In the genomic region with DNA sequence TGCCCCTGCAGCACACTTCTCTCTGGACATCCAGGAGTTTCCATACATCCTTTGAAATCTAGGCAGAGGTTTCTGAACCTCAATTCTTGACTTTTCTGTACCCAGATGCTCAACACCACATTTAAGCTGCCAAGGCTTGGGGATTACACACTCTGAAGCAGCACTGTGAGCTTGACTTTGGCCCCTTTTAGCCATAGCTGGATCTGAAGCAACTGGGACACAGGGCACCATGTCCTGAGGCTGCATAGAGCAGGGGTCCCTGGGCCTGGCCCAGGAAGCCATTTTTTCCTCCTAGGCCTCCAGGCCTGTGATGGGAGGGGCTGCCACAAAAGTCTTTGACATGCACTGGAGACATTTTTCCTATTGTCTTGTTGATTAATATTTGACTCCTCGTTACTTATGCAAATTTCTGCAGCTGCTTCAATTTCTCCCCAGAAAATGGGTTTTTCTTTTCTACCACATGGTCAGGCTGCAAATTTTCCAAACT, we compare ENCODE assay signal across 31 cellular contexts.
"Had no signal": no experiment of that assay in that cellular context is flagged by ENCODE, and none has a peak within 500 bp of the region (broad histone marks: within the 10 kb centered on the region; RNA-seq: fewer than 3 reads in every experiment).

No MANE protein-coding gene starts in this region.

- H3K4me3 ChIP-seq: neural progenitor cell, pancreas, prostate gland, right atrium auricular region, skin epidermis, smooth muscle cell, spleen, suprapubic skin, thoracic aorta, thyroid gland, tibial nerve, upper lobe of left lung, vagina had no signal

- H3K27me3 Mint-ChIP-seq: naive thymus-derived CD4-positive, alpha-beta T cell; stimulated activated memory B cell treated with anti-CD40 and anti-IgM and Interleukin-4, amounts not matched to agents 10 μg/mL and 1 μg/mL and 100 μg/mL, for 72 hours; stimulated activated naive CD8-positive, alpha-beta T cell treated with anti-CD3 and anti-CD28 coated beads, Interleukin-15, amount 100 ng/mL, for 72 hours had no signal

- H3K36me3 Mint-ChIP-seq: stimulated activated memory B cell treated with anti-CD40 and anti-IgM and Interleukin-4, amounts not matched to agents 10 μg/mL and 1 μg/mL and 100 μg/mL, for 72 hours had no signal

- H3K27me3 ChIP-seq: neural progenitor cell, pancreas, right atrium auricular region, spleen, suprapubic skin, thyroid gland, tibial nerve, upper lobe of left lung, vagina had no signal

- H3K27ac Mint-ChIP-seq: naive thymus-derived CD4-positive, alpha-beta T cell; natural killer cell; nephron; neural progenitor cell; stimulated activated memory B cell treated with anti-CD40 and anti-IgM and Interleukin-4, amounts not matched to agents 10 μg/mL and 1 μg/mL and 100 μg/mL, for 72 hours; stimulated activated naive CD8-positive, alpha-beta T cell treated with anti-CD3 and anti-CD28 coated beads, Interleukin-15, amount 100 ng/mL, for 72 hours had no signal

- H3K4me1 Mint-ChIP-seq: naive thymus-derived CD4-positive, alpha-beta T cell; natural killer cell; nephron; stimulated activated memory B cell treated with anti-CD40 and anti-IgM and Interleukin-4, amounts not matched to agents 10 μg/mL and 1 μg/mL and 100 μg/mL, for 72 hours; stimulated activated naive CD8-positive, alpha-beta T cell treated with anti-CD3 and anti-CD28 coated beads, Interleukin-15, amount 100 ng/mL, for 72 hours had no signal

- H2AFZ ChIP-seq: neural progenitor cell had no signal

- FAIRE-seq: pancreas, urothelium cell line had no signal

- H3K9ac ChIP-seq: neural progenitor cell had no signal

- DNase-seq: naive thymus-derived CD4-positive, alpha-beta T cell; natural killer cell; occipital lobe; pancreas; retina; spleen; stimulated activated CD4-positive, alpha-beta T cell treated with anti-CD3 and anti-CD28 coated beads, Interleukin-12 subunit alpha, Interleukin-12 subunit beta, amount 100 ng/mL, for 4 hours; stimulated activated CD4-positive, alpha-beta T cell treated with anti-CD3 and anti-CD28 coated beads, Interleukin-1b, Interleukin-23, amount 100 ng/mL, for 48 hours; stimulated activated CD4-positive, alpha-beta T cell treated with anti-CD3 and anti-CD28 coated beads, Interleukin-4, amount 100 ng/mL, for 1 hour; stimulated activated CD4-positive, alpha-beta T cell treated with anti-CD3 and anti-CD28 coated beads, Interleukin-4, amount 100 ng/mL, for 4 hours; stimulated activated CD8-positive, alpha-beta memory T cell treated with anti-CD3 and anti-CD28 coated beads, Interleukin-4, amount 100 ng/mL, for 48 hours; stimulated activated naive CD4-positive, alpha-beta T cell; stimulated activated naive CD8-positive, alpha-beta T cell treated with anti-CD3 and anti-CD28 coated beads, Interleukin-15, amount 100 ng/mL, for 72 hours; stimulated activated naive CD8-positive, alpha-beta T cell treated with anti-CD3 and anti-CD28 coated beads, Interleukin-15, Interleukin-2, amounts not matched to agents 100 U/mL and 50 U/mL, for 24 hours; substantia nigra; thyroid gland; trophoblast cell; upper lobe of left lung had no signal

- ATAC-seq: naive thymus-derived CD4-positive, alpha-beta T cell; natural killer cell; pancreas; sciatic nerve; stimulated activated memory B cell treated with anti-CD40 and anti-IgM and Interleukin-4, amounts not matched to agents 10 μg/mL and 1 μg/mL and 100 μg/mL, for 72 hours; stimulated activated naive CD8-positive, alpha-beta T cell treated with anti-CD3 and anti-CD28 coated beads, Interleukin-15, amount 100 ng/mL, for 72 hours; stimulated activated naive CD8-positive, alpha-beta T cell treated with anti-CD3 and anti-CD28 coated beads, Interleukin-15, Interleukin-2, amounts not matched to agents 100 U/mL and 50 U/mL, for 24 hours had no signal

- H3K4me3 Mint-ChIP-seq: naive thymus-derived CD4-positive, alpha-beta T cell; natural killer cell; nephron; stimulated activated memory B cell treated with anti-CD40 and anti-IgM and Interleukin-4, amounts not matched to agents 10 μg/mL and 1 μg/mL and 100 μg/mL, for 72 hours; stimulated activated naive CD8-positive, alpha-beta T cell treated with anti-CD3 and anti-CD28 coated beads, Interleukin-15, amount 100 ng/mL, for 72 hours had no signal

- H3K27ac ChIP-seq: neural progenitor cell, pancreas, prostate gland, right atrium auricular region, skin epidermis, spleen, suprapubic skin, thoracic aorta, thyroid gland, tibial nerve, upper lobe of left lung, vagina had no signal

- H3K4me2 ChIP-seq: neural progenitor cell, smooth muscle cell had no signal

- H3K9me3 ChIP-seq: pancreas, prostate gland, right atrium auricular region, suprapubic skin, thoracic aorta, thyroid gland, tibial nerve, vagina had no signal

- H3K36me3 ChIP-seq: neural progenitor cell, pancreas, prostate gland, right atrium auricular region, spleen, suprapubic skin, thoracic aorta, thyroid gland, tibial nerve, upper lobe of left lung, vagina had no signal

- H3K4me1 ChIP-seq: neural progenitor cell, pancreas, prostate gland, right atrium auricular region, spleen, suprapubic skin, thyroid gland, tibial nerve, upper lobe of left lung, vagina had no signal
